In genomic region chr11:94678901-94679300, GRCh38 we compare ENCODE assay signal across 17 cellular contexts.
DNase-seq lines count a peak whose midpoint lies in the region; ATAC-seq, FAIRE-seq and TF ChIP-seq lines count a peak whose summit lies in the region.
"Had no signal": no experiment of that assay in that cellular context is flagged by ENCODE, and none has a peak within 500 bp of the region (broad histone marks: within the 10 kb centered on the region; RNA-seq: fewer than 3 reads in every experiment).

No MANE protein-coding gene starts in this region.

- H4K20me1 ChIP-seq in PC-9 (ENCODE audit: insufficient read depth) = no peaks in the 10 kb centered on the region

- BruUV-seq in PC-9 (replicated peaks; lab: Mats Ljungman, UMichigan) = no TSS peak

- H3K4me1 ChIP-seq in PC-9 (replicated peaks; ENCODE audit: insufficient read depth) = peaks cover 48% of the 10 kb centered on the region
- H3K4me1 ChIP-seq in mesendoderm (ENCODE audit: control insufficient read depth, low read depth, low read length) = peaks cover 2% of the 10 kb centered on the region
- H3K4me1 ChIP-seq: A549, BE2C had no signal

- peak overlapping the region; percentile 76 for H3K27ac ChIP-seq in PC-9
- H3K27ac ChIP-seq in mesendoderm (ENCODE audit: low read depth, low read length) = no peak overlapping the region
- H3K27ac ChIP-seq: A549 had no signal

- H3K4ac ChIP-seq in mesendoderm (ENCODE audit: low read depth, low read length) = no peak overlapping the region

- H3K36me3 ChIP-seq in PC-9 (ENCODE audit: low read depth) (no peaks in the 10 kb centered on the region), bronchial epithelial cell (ENCODE audit: control insufficient read depth, insufficient read depth, low read length) (no peaks in the 10 kb centered on the region), mesendoderm (ENCODE audit: control insufficient read depth, insufficient read depth, low read length) (no peaks in the 10 kb centered on the region)
- H3K36me3 ChIP-seq: BE2C had no signal

- no peak overlapping the region for H4K5ac ChIP-seq in mesendoderm (ENCODE audit: low read length)

- FAIRE-seq in bronchial epithelial cell (lab: Jason Lieb, UNC) (no peak), D721Med (lab: Jason Lieb, UNC) (no peak)
- FAIRE-seq: A549, GM19239 had no signal

- H3K4me2 ChIP-seq in PC-9 (peak overlapping the region; percentile 73), mesendoderm (ENCODE audit: low read length) (no peak overlapping the region)
- H3K4me2 ChIP-seq: A549 had no signal

- H3K9me3 ChIP-seq in PC-9 (ENCODE audit: insufficient read depth, low read depth) = no peaks in the 10 kb centered on the region
- H3K9me3 ChIP-seq: A549, BE2C had no signal

- POLR2A ChIA-PET in PC-9 (lab: Charles Lee; ENCODE audit: unreplicated experiment) = interaction anchor here (0.6 to 0.8 kb wide), 4 partner anchors 17 to 543 kb away, joined by 6 to 9 read pairs (median 7); partner anchors contain the start of gene AMOTL1

- H3K79me2 ChIP-seq in PC-9 (ENCODE audit: low read depth) (no peaks in the 10 kb centered on the region), mesendoderm (ENCODE audit: control insufficient read depth, insufficient read depth, low read length) (no peaks in the 10 kb centered on the region)

- no peak overlapping the region for H2BK15ac ChIP-seq in mesendoderm (replicated peaks; ENCODE audit: low read depth)

- H3K9me2 ChIP-seq in PC-9 (ENCODE audit: insufficient read depth) = no peaks in the 10 kb centered on the region

- CTCF ChIA-PET in PC-9 (lab: Charles Lee) = interaction anchor here (0.6 to 2.4 kb wide), 6 partner anchors 27 to 84 kb away, joined by 3 to 10 read pairs (median 4); no protein-coding TSS in a partner anchor

- no peak overlapping the region for H3K23ac ChIP-seq in mesendoderm (ENCODE audit: low read length)

- H2AK5ac ChIP-seq in mesendoderm (ENCODE audit: low read length) = no peak overlapping the region

- H4K8ac ChIP-seq in mesendoderm (ENCODE audit: low read depth, low read length) = no peak overlapping the region

- H3K18ac ChIP-seq in mesendoderm (ENCODE audit: low read length) = peak overlapping the region; percentile 70

- intact Hi-C loops in PC-9 (cut with micrococcal nuclease; ENCODE audit: unreplicated experiment) = loop anchor here (1.0 to 5.0 kb wide), 3 partner anchors 60 to 88 kb away; partner anchors contain the start of gene AMOTL1

- DNase-seq in PC-9 = peak in 1 of 2 experiments; percentile 36
- DNase-seq in bronchial epithelial cell (ENCODE audit: low read depth) = peak; percentile 84
- DNase-seq in mesendoderm = no peak
- no peak for DNase-seq in D721Med (ENCODE audit: insufficient read length, low spot score)
- no peak for DNase-seq in NCI-H748 (lab: John Stamatoyannopoulos, UW; ENCODE audit: unreplicated experiment)
- DNase-seq: BE2C; CD8-positive, alpha-beta T cell; COR-L47; DND-41; GDM1; IMR-90 had no signal

- H3F3A ChIP-seq in PC-9 (ENCODE audit: insufficient read depth, low read depth) = peaks cover 17% of the 10 kb centered on the region; the same call in 1 of the 2 replicates

- H3K56ac ChIP-seq in mesendoderm (ENCODE audit: low read length) = no peak overlapping the region

- H2BK120ac ChIP-seq in mesendoderm (ENCODE audit: low read depth, low read length) = no peak overlapping the region

- no CpG with 5 or more reads among the region's 1 CpG for WGBS in mesendoderm (ENCODE audit: extremely low coverage, insufficient coverage, low lambda C conversion rate)

- H3K4me3 ChIP-seq in PC-9 (peak overlapping the region; percentile 36), bronchial epithelial cell (ENCODE audit: low read depth, low read length) (no peak overlapping the region), mesendoderm (ENCODE audit: low read length) (no peak overlapping the region)
- H3K4me3 ChIP-seq: A549 had no signal

- TF ChIP-seq CTCF in PC-9 (conservative IDR thresholded peaks at IDR 0.05) (no peak), bronchial epithelial cell (IDR thresholded peaks at IDR 0.05; ENCODE audit: insufficient read depth, low read length, severe bottlenecking) (no peak), D721Med (IDR thresholded peaks at IDR 0.05; ENCODE audit: insufficient read depth, missing control alignments) (no peak)

- no peaks in the 10 kb centered on the region for H3K27me3 ChIP-seq in PC-9 (ENCODE audit: insufficient read depth, low read depth)
- H3K27me3 ChIP-seq in bronchial epithelial cell (ENCODE audit: control insufficient read depth, insufficient read depth, low read length) = no peaks in the 10 kb centered on the region
- H3K27me3 ChIP-seq in mesendoderm (ENCODE audit: insufficient read depth, low read length, poor library complexity) = no peaks in the 10 kb centered on the region
- H3K27me3 ChIP-seq: BE2C had no signal

- H2AFZ ChIP-seq in PC-9 = no peak overlapping the region; the same call in 1 of the 2 replicates

- no peak overlapping the region for H2BK5ac ChIP-seq in mesendoderm (ENCODE audit: low read length)

- H3K79me1 ChIP-seq in mesendoderm (ENCODE audit: low read length) = no peaks in the 10 kb centered on the region

- ATAC-seq in esophagus mucosa (peak; percentile 34), GM21360 (IDR thresholded peaks at IDR 0.05; ENCODE audit: unreplicated experiment) (no peak), HG03280 (IDR thresholded peaks at IDR 0.05; ENCODE audit: unreplicated experiment) (no peak)
- ATAC-seq: A549; CD8-positive, alpha-beta T cell; HCT116 had no signal

- H3K9ac ChIP-seq in mesendoderm (ENCODE audit: low read length) = no peak overlapping the region
